ENCODE assay signal across 19 cellular contexts in genomic region chr4:27057662-27058061, GRCh38.
"Had no signal": no experiment of that assay in that cellular context is flagged by ENCODE, and none has a peak within 500 bp of the region (broad histone marks: within the 10 kb centered on the region; RNA-seq: fewer than 3 reads in every experiment).

No MANE protein-coding gene starts in this region.

- H3K4me3 ChIP-seq: cardiac muscle cell, heart left ventricle, prostate gland, thyroid gland, upper lobe of right lung had no signal

- H3K27ac ChIP-seq: cardiac muscle cell, epithelial cell of prostate, heart left ventricle, prostate gland, thyroid gland, upper lobe of right lung had no signal

- H3K4me1 ChIP-seq: heart left ventricle, prostate gland, thyroid gland, upper lobe of right lung had no signal

- FAIRE-seq: islet of Langerhans had no signal

- H3K36me3 ChIP-seq: cardiac muscle cell, heart left ventricle, prostate gland, thyroid gland, upper lobe of right lung had no signal

- DNase-seq: activated B cell treated with CpG ODN at 0.5 μM for 24 hours; activated CD4-positive, alpha-beta T cell treated with anti-CD3 and anti-CD28 coated beads for 36 hours; activated CD4-positive, alpha-beta T cell treated with anti-CD3 and anti-CD28 coated beads, Interleukin-2, amount 50 U/mL, for 48 hours; activated naive CD4-positive, alpha-beta T cell treated with anti-CD3 and anti-CD28 coated beads, Interleukin-2, amount 10 ng/mL, durations not matched to agents 7 days and 5 days; activated T-cell treated with anti-CD3 and anti-CD28 coated beads, Interleukin-2, amount 50 U/mL, for 48 hours; heart left ventricle; left ventricle myocardium superior; mammary epithelial cell; stimulated activated CD4-positive, alpha-beta T cell treated with anti-CD3 and anti-CD28 coated beads, Interleukin-12 subunit alpha, Interleukin-12 subunit beta, amount 100 ng/mL, for 4 hours; stimulated activated CD4-positive, alpha-beta T cell treated with anti-CD3 and anti-CD28 coated beads, Interleukin-4, amount 100 ng/mL, for 4 hours; substantia nigra; T1000; thyroid gland; upper lobe of right lung had no signal

- H3K27me3 ChIP-seq: cardiac muscle cell, thyroid gland, upper lobe of right lung had no signal

- ATAC-seq: activated CD4-positive, alpha-beta T cell treated with anti-CD3 and anti-CD28 coated beads for 36 hours; heart left ventricle; left ventricle myocardium superior; natural killer cell treated with Interleukin-12 subunit alpha and Interleukin-12 subunit beta and Interleukin-15 and Interleukin-18, amount 100 ng/mL, for 72 hours; upper lobe of right lung had no signal

- H3K9me3 ChIP-seq: heart left ventricle, prostate gland, thyroid gland, upper lobe of right lung had no signal
